In the genomic region with DNA sequence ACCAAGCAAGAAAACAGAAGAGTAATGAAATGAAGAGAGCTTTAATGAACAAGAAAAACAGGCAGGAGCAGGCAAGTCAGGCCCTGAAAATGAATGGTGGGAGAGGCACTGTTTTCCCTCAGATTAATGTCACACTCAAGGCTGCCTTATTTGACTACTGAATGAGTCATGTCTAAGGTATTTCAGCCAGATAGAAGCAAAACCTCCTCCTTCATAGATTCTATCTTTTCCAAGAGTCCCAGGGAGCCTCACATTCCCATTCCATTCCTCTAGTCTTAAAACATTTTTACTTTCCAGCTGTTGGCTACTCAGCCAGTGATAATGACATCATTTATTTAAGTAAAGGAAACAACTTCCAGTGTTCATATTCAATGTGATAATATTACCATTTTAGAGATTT, we compare ENCODE assay signal across 9 cellular contexts.
A peak's percentile ranks its signal among the peaks of the same experiment; 100 is the strongest.
DNase-seq lines count a peak whose midpoint lies in the region; ATAC-seq, FAIRE-seq and TF ChIP-seq lines count a peak whose summit lies in the region.
"Had no signal": no experiment of that assay in that cellular context is flagged by ENCODE, and none has a peak within 500 bp of the region (broad histone marks: within the 10 kb centered on the region; RNA-seq: fewer than 3 reads in every experiment).

No MANE protein-coding gene starts in this region.

- DNase-seq in COLO829 (ENCODE audit: low spot score) (peak; percentile 60), LoVo (ENCODE audit: low spot score) (peak; percentile 78), endodermal cell (peak; percentile 59), mesothelial cell of epicardium (ENCODE audit: low spot score in 2 of 2, unreplicated experiment in 2 of 2) (no peak), midbrain (lab: John Stamatoyannopoulos, UW) (no peak), NCI-H774 (lab: John Stamatoyannopoulos, UW) (no peak), GM12892 (ENCODE audit: insufficient read length) (no peak)
- no peak for DNase-seq in activated naive CD4-positive, alpha-beta T cell treated with anti-CD3 and anti-CD28 coated beads, Interleukin-2, amount 50 U/mL, for 72 hours (ENCODE audit: low spot score in 2 of 2)
- DNase-seq: NCI-H1092 treated with DMSO at 0.1 percent for 48 hours had no signal

- peak overlapping the region; percentile 7 for H3K4me3 ChIP-seq in endodermal cell (ENCODE audit: low read length)

- H3K27me3 Mint-ChIP-seq in endodermal cell (ENCODE audit: insufficient read depth), result peaks cover 5% of the 10 kb centered on the region
- no peaks in the 10 kb centered on the region for H3K27me3 Mint-ChIP-seq in mesothelial cell of epicardium (ENCODE audit: low read depth)

- TF ChIP-seq CTCF in endodermal cell (conservative IDR thresholded peaks at IDR 0.05) (no peak), mesothelial cell of epicardium (IDR thresholded peaks at IDR 0.05; ENCODE audit: unreplicated experiment) (no peak)

- no peak overlapping the region for H3K27ac ChIP-seq in endodermal cell (ENCODE audit: low read depth, low read length)

- ATAC-seq in activated naive CD4-positive, alpha-beta T cell treated with anti-CD3 and anti-CD28 coated beads, Interleukin-2, amount 50 U/mL, for 72 hours, result no peak

- no peak for TF ChIP-seq POLR2A in GM12892 (IDR thresholded peaks at IDR 0.05; ENCODE audit: low read depth, low read length)

- H3K27me3 ChIP-seq in endodermal cell (ENCODE audit: control insufficient read depth, insufficient read depth, low read length, poor library complexity, severe bottlenecking), result no peaks in the 10 kb centered on the region

- H3K9me3 Mint-ChIP-seq in endodermal cell, result no peaks in the 10 kb centered on the region
- no peaks in the 10 kb centered on the region for H3K9me3 Mint-ChIP-seq in mesothelial cell of epicardium
- H3K9me3 Mint-ChIP-seq in activated naive CD4-positive, alpha-beta T cell treated with anti-CD3 and anti-CD28 coated beads, Interleukin-2, amount 50 U/mL, for 72 hours, result no peaks in the 10 kb centered on the region

- no peak overlapping the region for H3K4me3 Mint-ChIP-seq in endodermal cell
- no peak overlapping the region for H3K4me3 Mint-ChIP-seq in mesothelial cell of epicardium

- peak overlapping the region; percentile 87 for H3K27ac Mint-ChIP-seq in endodermal cell
- peak overlapping the region; percentile 93 for H3K27ac Mint-ChIP-seq in mesothelial cell of epicardium
- no peak overlapping the region for H3K27ac Mint-ChIP-seq in activated naive CD4-positive, alpha-beta T cell treated with anti-CD3 and anti-CD28 coated beads, Interleukin-2, amount 50 U/mL, for 72 hours

- FAIRE-seq in GM12892 (lab: Jason Lieb, UNC), result no peak

- peaks cover 10% of the 10 kb centered on the region for H3K4me1 ChIP-seq in endodermal cell (ENCODE audit: control insufficient read depth, insufficient read depth, low read length)

- H3K9ac ChIP-seq in endodermal cell (ENCODE audit: extremely low read depth, low read length, poor library complexity, severe bottlenecking), result peak overlapping the region; percentile 17

- no peaks in the 10 kb centered on the region for H3K36me3 Mint-ChIP-seq in endodermal cell (ENCODE audit: low read depth)
- H3K36me3 Mint-ChIP-seq in mesothelial cell of epicardium, result no peaks in the 10 kb centered on the region
- no peaks in the 10 kb centered on the region for H3K36me3 Mint-ChIP-seq in activated naive CD4-positive, alpha-beta T cell treated with anti-CD3 and anti-CD28 coated beads, Interleukin-2, amount 50 U/mL, for 72 hours

- H3K9me3 ChIP-seq in endodermal cell (ENCODE audit: control insufficient read depth, low read length), result no peaks in the 10 kb centered on the region

- no peaks in the 10 kb centered on the region for H3K36me3 ChIP-seq in endodermal cell (ENCODE audit: control insufficient read depth, insufficient read depth, low read length)

- H3K4me1 Mint-ChIP-seq in endodermal cell (peaks cover 24% of the 10 kb centered on the region), mesothelial cell of epicardium (peaks cover 32% of the 10 kb centered on the region)

Comparison
In these comparisons a context has a peak if more than half of its experiments do, and no peak if none do; other contexts are left out.
1. DNase-seq: peak in COLO829 (single experiment), LoVo (single experiment) and endodermal cell (single experiment); none in mesothelial cell of epicardium (0 of 2), activated naive CD4-positive, alpha-beta T cell treated with anti-CD3 and anti-CD28 coated beads, Interleukin-2, amount 50 U/mL, for 72 hours (0 of 2), midbrain (single experiment), NCI-H774 (single experiment) and GM12892 (single experiment).
2. H3K27ac Mint-ChIP-seq: peak in endodermal cell (single experiment) and mesothelial cell of epicardium (single experiment); none in activated naive CD4-positive, alpha-beta T cell treated with anti-CD3 and anti-CD28 coated beads, Interleukin-2, amount 50 U/mL, for 72 hours (0 of 2).